5 cellular contexts compared by ENCODE assay signal in the genomic region with DNA sequence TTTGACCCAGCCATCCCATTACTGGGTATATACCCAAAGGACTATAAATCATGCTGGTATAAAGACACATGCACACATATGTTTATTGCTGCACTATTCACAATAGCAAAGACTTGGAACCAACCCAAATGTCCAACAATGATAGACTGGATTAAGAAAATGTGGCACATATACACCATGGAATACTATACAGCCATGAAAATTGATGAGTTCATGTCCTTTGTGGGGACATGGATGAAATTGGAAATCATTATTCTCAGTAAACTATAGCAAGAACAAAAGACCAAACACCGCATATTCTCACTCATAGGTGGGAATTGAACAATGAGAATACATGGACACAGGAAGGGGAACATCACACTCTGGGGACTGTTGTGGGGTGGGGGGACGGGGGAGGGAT.
DNase-seq lines count a peak whose midpoint lies in the region; ATAC-seq, FAIRE-seq and TF ChIP-seq lines count a peak whose summit lies in the region.
"Not testable (repeated sequence)": the region's sequence is repeated elsewhere in the genome, so short reads cannot be mapped to it uniquely, and the experiment has no call there.

No MANE protein-coding gene starts in this region.

- DNase-seq in K562 (ENCODE audit: extremely low read depth in 1 of 4, low spot score in 3 of 4): not testable (repeated sequence)

- not testable (repeated sequence) for H3K27me3 ChIP-seq in KMS-11 (ENCODE audit: insufficient read depth, low read depth); K562 (ENCODE audit: control insufficient read depth in 2 of 2, insufficient read depth in 2 of 2, low read length in 2 of 2)

- not testable (repeated sequence) for TF ChIP-seq CTCF in HEK293 (tag by site-specific recombination; IDR thresholded peaks at IDR 0.05); KMS-11 (conservative IDR thresholded peaks at IDR 0.05; ENCODE audit: low read depth, low read length); VCaP (conservative IDR thresholded peaks at IDR 0.05); K562 (IDR thresholded peaks at IDR 0.05 in 2 of 3, conservative IDR thresholded peaks at IDR 0.05 in 1 of 3; ENCODE audit: insufficient read depth in 2 of 3, low read depth in 1 of 3, low read length in 3 of 3)

- not testable (repeated sequence) for H3K9ac ChIP-seq in KMS-11; K562 (ENCODE audit: insufficient read depth in 1 of 2, low read depth in 2 of 2, low read length in 2 of 2)

- 13% methylated on average over 1 of the region's 2 CpGs for WGBS in K562 (ENCODE audit: insufficient coverage, low coverage, missing lambda C conversion rate)

- not testable (repeated sequence) for H3K36me3 ChIP-seq in HEK293 (ENCODE audit: control insufficient read depth in 2 of 2, insufficient read depth in 1 of 2, low read length in 2 of 2); KMS-11 (ENCODE audit: insufficient read depth); K562 (ENCODE audit: control insufficient read depth, insufficient read depth, low read length)

- not testable (repeated sequence) for H3K9me1 ChIP-seq in K562 (ENCODE audit: control insufficient read depth, insufficient read depth, low read length)

- H3K79me2 ChIP-seq in KMS-11 (ENCODE audit: insufficient read depth, low read depth); K562 (ENCODE audit: control insufficient read depth, insufficient read depth, low read length): not testable (repeated sequence)

- H3K27ac ChIP-seq in HEK293 (ENCODE audit: extremely low read depth, low read depth, low read length); KMS-11; K562 (ENCODE audit: extremely low read depth, low read depth, low read length): not testable (repeated sequence)
- peak overlapping the region; percentile 96; the same call in 1 of the 2 replicates for H3K27ac ChIP-seq in VCaP

- H3K9me3 ChIP-seq in HEK293 (ENCODE audit: control insufficient read depth, insufficient read depth, low read depth, low read length); K562 (replicated peaks; ENCODE audit: control insufficient read depth, insufficient read depth, low read depth, low read length): not testable (repeated sequence)

- not testable (repeated sequence) for H2AFZ ChIP-seq in KMS-11 (ENCODE audit: low read depth); K562 (ENCODE audit: low read depth, low read length)

- not testable (repeated sequence) for TF ChIP-seq POLR2A in K562 (conservative IDR thresholded peaks at IDR 0.05)

- ATAC-seq in SK-N-SH treated with all-trans-retinoic acid at 6 μM for 48 hours, K562: not testable (repeated sequence)

- not testable (repeated sequence) for H3K4me3 ChIP-seq in HEK293 (ENCODE audit: low read depth, low read length); KMS-11 (IDR thresholded peaks at IDR 0.05; ENCODE audit: insufficient read depth, low read depth, low read length); K562

- intact Hi-C loops in K562 (cut with micrococcal nuclease): not testable (repeated sequence)

- CTCF ChIA-PET in HEK293 (lab: Yijun Ruan, JAX); K562 (lab: Yijun Ruan, JAX; ENCODE audit: low intra/inter-chr PET ratio): not testable (repeated sequence)

- not testable (repeated sequence) for TF ChIP-seq EP300 in K562 (IDR thresholded peaks at IDR 0.05; ENCODE audit: low read length)

- H3K4me1 ChIP-seq in HEK293 (ENCODE audit: control insufficient read depth, insufficient read depth, low read length); K562 (replicated peaks in 1 of 2; ENCODE audit: control insufficient read depth in 2 of 2, insufficient read depth in 2 of 2, low read length in 2 of 2): not testable (repeated sequence)
- peaks cover 44% of the 10 kb centered on the region for H3K4me1 ChIP-seq in KMS-11 (ENCODE audit: low read depth, poor library complexity, severe bottlenecking)

- in situ Hi-C loops in K562 (cut with MboI): not testable (repeated sequence)

- not testable (repeated sequence) for H4K20me1 ChIP-seq in KMS-11 (ENCODE audit: insufficient read depth); K562 (replicated peaks; ENCODE audit: control insufficient read depth, insufficient read depth, low read length)

- FAIRE-seq in K562 (lab: Jason Lieb, UNC): not testable (repeated sequence)

- POLR2A ChIA-PET in HEK293 (lab: Yijun Ruan, JAX); K562 (lab: Yijun Ruan, JAX): not testable (repeated sequence)

- BruUV-seq in K562 (replicated peaks; lab: Mats Ljungman, UMichigan): not testable (repeated sequence)

- TF ChIP-seq RAD21 in K562 (CRISPR knock-in tag; conservative IDR thresholded peaks at IDR 0.05 in 1 of 2, IDR thresholded peaks at IDR 0.05 in 1 of 2): not testable (repeated sequence)

- H3K4me2 ChIP-seq in KMS-11: peak overlapping the region; percentile 53; the same call in 1 of the 2 replicates
- H3K4me2 ChIP-seq in K562 (ENCODE audit: insufficient read depth, low read length): not testable (repeated sequence)

TF ChIP-seq in HEK293, 187 proteins besides CTCF, POLR2A, EP300 and RAD21:
- TF ChIP-seq ZNF146 (tag by site-specific recombination; IDR thresholded peaks at IDR 0.05): peak; percentile 89
- TF ChIP-seq, protein P1, sequence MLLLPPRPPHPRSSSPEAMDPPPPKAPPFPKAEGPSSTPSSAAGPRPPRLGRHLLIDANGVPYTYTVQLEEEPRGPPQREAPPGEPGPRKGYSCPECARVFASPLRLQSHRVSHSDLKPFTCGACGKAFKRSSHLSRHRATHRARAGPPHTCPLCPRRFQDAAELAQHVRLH (tag by site-specific recombination; IDR thresholded peaks at IDR 0.05): peak; percentile 53; the same call in 1 of the 2 replicates
TF ChIP-seq in HEK293: peak in this region for 2; not testable (repeated sequence) for 185.

TF ChIP-seq in SK-N-SH treated with all-trans-retinoic acid at 6 μM for 48 hours, 23 proteins besides CTCF, POLR2A, EP300 and RAD21:
- TF ChIP-seq ZNF8 (CRISPR knock-in tag; IDR thresholded peaks at IDR 0.05): 0 out of 2 replicates have a peak, but pooled peaks have one; percentile 17

TF ChIP-seq in K562, 482 proteins besides CTCF, POLR2A, EP300 and RAD21:
- TF ChIP-seq ZNF146 (CRISPR knock-in tag; IDR thresholded peaks at IDR 0.05; ENCODE audit: unreplicated experiment): peak; percentile 82
